1 cellular context compared by ENCODE assay signal in the genomic region with DNA sequence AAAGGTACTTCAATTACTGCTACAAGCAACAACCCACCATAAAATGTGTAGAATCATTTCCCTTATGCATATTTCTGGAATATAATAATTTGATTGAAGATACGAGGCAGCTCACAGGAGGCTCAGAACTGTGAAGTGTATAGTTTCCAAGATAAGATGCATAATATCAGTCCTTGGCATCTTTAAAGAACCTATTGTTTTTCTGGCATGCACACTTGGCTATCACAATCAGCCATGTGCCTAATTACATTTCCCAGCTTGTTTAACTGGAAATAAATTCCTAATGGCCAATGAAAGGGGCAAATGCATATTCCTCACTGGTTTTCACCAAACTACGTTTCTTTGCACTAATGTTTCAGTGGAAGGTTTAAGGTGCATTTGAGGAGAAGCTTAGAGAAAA.
TF ChIP-seq lines count a peak whose summit lies in the region.

No MANE protein-coding gene starts in this region.

TF ChIP-seq in WTC11, 78 proteins besides CTCF, POLR2A, EP300 and RAD21 (continued from another document):
- no peak for TF ChIP-seq FOXJ3 (CRISPR knock-in tag; IDR thresholded peaks at IDR 0.05; ENCODE audit: borderline replicate concordance)
- TF ChIP-seq EMX1 (CRISPR knock-in tag; IDR thresholded peaks at IDR 0.05): no peak
- TF ChIP-seq ATF1 (CRISPR knock-in tag; IDR thresholded peaks at IDR 0.05): no peak
- TF ChIP-seq, protein P1, sequence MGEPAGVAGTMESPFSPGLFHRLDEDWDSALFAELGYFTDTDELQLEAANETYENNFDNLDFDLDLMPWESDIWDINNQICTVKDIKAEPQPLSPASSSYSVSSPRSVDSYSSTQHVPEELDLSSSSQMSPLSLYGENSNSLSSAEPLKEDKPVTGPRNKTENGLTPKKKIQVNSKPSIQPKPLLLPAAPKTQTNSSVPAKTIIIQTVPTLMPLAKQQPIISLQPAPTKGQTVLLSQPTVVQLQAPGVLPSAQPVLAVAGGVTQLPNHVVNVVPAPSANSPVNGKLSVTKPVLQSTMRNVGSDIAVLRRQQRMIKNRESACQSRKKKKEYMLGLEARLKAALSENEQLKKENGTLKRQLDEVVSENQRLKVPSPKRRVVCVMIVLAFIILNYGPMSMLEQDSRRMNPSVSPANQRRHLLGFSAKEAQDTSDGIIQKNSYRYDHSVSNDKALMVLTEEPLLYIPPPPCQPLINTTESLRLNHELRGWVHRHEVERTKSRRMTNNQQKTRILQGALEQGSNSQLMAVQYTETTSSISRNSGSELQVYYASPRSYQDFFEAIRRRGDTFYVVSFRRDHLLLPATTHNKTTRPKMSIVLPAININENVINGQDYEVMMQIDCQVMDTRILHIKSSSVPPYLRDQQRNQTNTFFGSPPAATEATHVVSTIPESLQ (CRISPR knock-in tag; IDR thresholded peaks at IDR 0.05): no peak
TF ChIP-seq in WTC11: peak in this region for 0.
